ENCODE assay signal across 15 cellular contexts in the genomic region with DNA sequence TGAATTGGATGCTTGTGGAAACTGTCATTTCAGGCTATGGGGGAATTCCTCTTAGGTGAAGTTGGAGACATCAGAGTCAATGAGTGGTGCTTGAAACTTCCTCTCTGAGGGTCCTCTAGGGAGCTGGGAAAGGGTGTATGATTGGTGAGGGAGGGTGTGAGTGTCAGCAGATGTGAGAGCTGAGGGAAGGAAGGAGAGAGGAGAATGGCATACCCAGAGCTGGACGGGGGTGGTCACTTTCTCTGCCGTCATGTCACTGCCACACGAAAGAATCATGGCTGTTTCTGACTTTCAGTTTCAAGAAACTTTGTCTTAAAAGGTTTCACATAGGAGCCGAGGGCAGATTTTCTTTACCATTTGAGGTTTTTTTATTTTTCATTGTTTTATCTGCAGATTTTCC. TPM values are rescaled to one million over a fixed set of nuclear protein-coding genes. Genes with fewer than 3 reads are reported as not detected.
DNase-seq lines count a peak whose midpoint lies in the region; ATAC-seq, FAIRE-seq and TF ChIP-seq lines count a peak whose summit lies in the region.
"Had no signal": no experiment of that assay in that cellular context is flagged by ENCODE, and none has a peak within 500 bp of the region (broad histone marks: within the 10 kb centered on the region; RNA-seq: fewer than 3 reads in every experiment).

No MANE protein-coding gene starts in this region.

- no peaks in the 10 kb centered on the region for H3K27me3 Mint-ChIP-seq in activated naive CD4-positive, alpha-beta T cell treated with anti-CD3 and anti-CD28 coated beads, Interleukin-2, amount 50 U/mL, for 24 hours
- H3K27me3 Mint-ChIP-seq in H9 (ENCODE audit: low read depth): no peaks in the 10 kb centered on the region; the same call in 1 of the 2 replicates
- H3K27me3 Mint-ChIP-seq in T-helper 17 cell: no peaks in the 10 kb centered on the region
- no peaks in the 10 kb centered on the region for H3K27me3 Mint-ChIP-seq in stimulated activated memory B cell treated with anti-CD40 and anti-IgM and Interleukin-4, amounts not matched to agents 10 μg/mL and 1 μg/mL and 100 μg/mL, for 72 hours
- H3K27me3 Mint-ChIP-seq in HFFc6 (ENCODE audit: insufficient read depth): peaks cover 2% of the 10 kb centered on the region; the same call in 1 of the 2 replicates
- H3K27me3 Mint-ChIP-seq: brain had no signal

- no peak overlapping the region for H4K91ac ChIP-seq in H9 (ENCODE audit: insufficient read length, low read depth, low read length)

- no peaks in the 10 kb centered on the region for H3K23me2 ChIP-seq in H9 (ENCODE audit: insufficient read length, low read depth, low read length, poor library complexity, severe bottlenecking)

- FAIRE-seq in kidney (lab: Jason Lieb, UNC): no peak

- no peak for DNase-seq in activated naive CD4-positive, alpha-beta T cell (lab: John Stamatoyannopoulos, UW)
- no peak for DNase-seq in H9
- no peak for DNase-seq in T-helper 17 cell
- DNase-seq in kidney: no peak
- no peak for DNase-seq in heart left ventricle
- DNase-seq in HFFc6: no peak
- DNase-seq: DND-41; HCEC 1CT; NCI-H446 treated with DMSO at 0.1 percent for 48 hours; stimulated activated CD4-positive, alpha-beta T cell treated with anti-CD3 and anti-CD28 coated beads, Interleukin-12 subunit alpha, Interleukin-12 subunit beta, amount 100 ng/mL, for 4 hours had no signal

- H3K27ac ChIP-seq in H9 (ENCODE audit: insufficient read length, low read depth, low read length): no peak overlapping the region
- no peak overlapping the region for H3K27ac ChIP-seq in kidney (ENCODE audit: low read depth in 2 of 2, low read length in 2 of 2)
- no peak overlapping the region for H3K27ac ChIP-seq in heart left ventricle
- H3K27ac ChIP-seq: hepatocyte had no signal

- H2BK120ac ChIP-seq in H9 (ENCODE audit: low read depth, low read length, poor library complexity, severe bottlenecking): no peak overlapping the region

- no peak overlapping the region for H2AK5ac ChIP-seq in H9 (ENCODE audit: insufficient read length, low read length)

- H3K9me3 ChIP-seq in H9 (ENCODE audit: control insufficient read depth, low read depth, low read length): no peaks in the 10 kb centered on the region
- H3K9me3 ChIP-seq in T-helper 17 cell (ENCODE audit: control insufficient read depth, low read length, poor library complexity, severe bottlenecking): no peaks in the 10 kb centered on the region
- no peaks in the 10 kb centered on the region for H3K9me3 ChIP-seq in kidney (ENCODE audit: control insufficient read depth in 1 of 2, low read length in 2 of 2)
- no peaks in the 10 kb centered on the region for H3K9me3 ChIP-seq in heart left ventricle

- H3K9ac ChIP-seq in H9 (ENCODE audit: extremely low read depth, insufficient read length, low read length) (no peak overlapping the region), kidney (ENCODE audit: low read length in 2 of 2) (no peak overlapping the region)

- H3K4ac ChIP-seq in H9 (ENCODE audit: low read depth, low read length): no peak overlapping the region

- H3K4me3 ChIP-seq in kidney (ENCODE audit: low read length in 2 of 2): no peak overlapping the region
- H3K4me3 ChIP-seq in heart left ventricle: no peak overlapping the region
- H3K4me3 ChIP-seq: hepatocyte, lung had no signal

- H3K14ac ChIP-seq in H9 (ENCODE audit: insufficient read depth, low read length): no peak overlapping the region

- no peaks in the 10 kb centered on the region for H3K27me3 ChIP-seq in H9 (ENCODE audit: insufficient read depth, low read length)
- H3K27me3 ChIP-seq in heart left ventricle: no peaks in the 10 kb centered on the region
- H3K27me3 ChIP-seq: hepatocyte had no signal

- peaks cover 26% of the 10 kb centered on the region for H3K36me3 Mint-ChIP-seq in activated naive CD4-positive, alpha-beta T cell treated with anti-CD3 and anti-CD28 coated beads, Interleukin-2, amount 50 U/mL, for 24 hours
- H3K36me3 Mint-ChIP-seq in H9 (ENCODE audit: insufficient read depth in 1 of 3, low read depth in 3 of 3): peaks cover 5 to 36% (median 27%) of the 10 kb centered on the region in 3 experiments; a peak in 6 of 7 replicates
- peaks cover 2% of the 10 kb centered on the region for H3K36me3 Mint-ChIP-seq in T-helper 17 cell (ENCODE audit: low read depth)
- peaks cover 45% of the 10 kb centered on the region for H3K36me3 Mint-ChIP-seq in stimulated activated memory B cell treated with anti-CD40 and anti-IgM and Interleukin-4, amounts not matched to agents 10 μg/mL and 1 μg/mL and 100 μg/mL, for 72 hours
- H3K36me3 Mint-ChIP-seq in HFFc6 (ENCODE audit: low read depth): peaks cover 39% of the 10 kb centered on the region

- no peaks in the 10 kb centered on the region for H3K79me2 ChIP-seq in H9 (ENCODE audit: insufficient read depth, low read length)
- H3K79me2 ChIP-seq: hepatocyte had no signal

- H3K27ac Mint-ChIP-seq in activated naive CD4-positive, alpha-beta T cell treated with anti-CD3 and anti-CD28 coated beads, Interleukin-2, amount 50 U/mL, for 24 hours: peak overlapping the region; percentile 26
- H3K27ac Mint-ChIP-seq in H9: peak overlapping the region in 2 of 3 experiments; percentile 44 to 52; a peak in 4 of 7 replicates
- peak overlapping the region; percentile 85 for H3K27ac Mint-ChIP-seq in T-helper 17 cell
- H3K27ac Mint-ChIP-seq in stimulated activated memory B cell treated with anti-CD40 and anti-IgM and Interleukin-4, amounts not matched to agents 10 μg/mL and 1 μg/mL and 100 μg/mL, for 72 hours: peak overlapping the region; percentile 10
- no peak overlapping the region; the same call in 1 of the 2 replicates for H3K27ac Mint-ChIP-seq in HFFc6
- H3K27ac Mint-ChIP-seq: brain had no signal

- no peaks in the 10 kb centered on the region for H3K79me1 ChIP-seq in H9 (ENCODE audit: insufficient read depth, low read depth, low read length, poor library complexity, severe bottlenecking)

- no peak overlapping the region for H2BK15ac ChIP-seq in H9 (ENCODE audit: low read depth, low read length)

- H3K18ac ChIP-seq in H9 (ENCODE audit: insufficient read length, low read depth, low read length): no peak overlapping the region

- H4K20me1 ChIP-seq in H9 (ENCODE audit: control insufficient read depth, insufficient read depth, insufficient read length): no peaks in the 10 kb centered on the region

- no CpG with 5 or more reads among the region's 4 CpGs for WGBS in H9 (ENCODE audit: extremely low coverage, insufficient read length, low lambda C conversion rate)
- WGBS in heart left ventricle, 4 donors: 80 to 91% (median 88%) methylated on average over 4 of the region's 4 CpGs

- intact Hi-C loops in kidney (cut with DNase I) (no loop called here), heart left ventricle (cut with DNase I) (no loop called here)

- no peak overlapping the region for H4K8ac ChIP-seq in H9 (replicated peaks; ENCODE audit: insufficient read length, low read depth, low read length)

- H2BK12ac ChIP-seq in H9 (ENCODE audit: insufficient read length, low read depth, low read length): no peak overlapping the region

- H3K23ac ChIP-seq in H9 (ENCODE audit: insufficient read length, low read depth, low read length): no peak overlapping the region

- no peak overlapping the region for H2BK5ac ChIP-seq in H9 (ENCODE audit: insufficient read length, low read length)

- no peak overlapping the region for H4K5ac ChIP-seq in H9 (ENCODE audit: insufficient read length, low read depth, low read length)

- H3K56ac ChIP-seq in H9 (ENCODE audit: insufficient read length, low read depth, low read length): no peak overlapping the region

- no peak overlapping the region for H2AFZ ChIP-seq in H9 (ENCODE audit: low read length)
- H2AFZ ChIP-seq: hepatocyte had no signal

- no peak overlapping the region for H3K4me3 Mint-ChIP-seq in activated naive CD4-positive, alpha-beta T cell treated with anti-CD3 and anti-CD28 coated beads, Interleukin-2, amount 50 U/mL, for 24 hours
- H3K4me3 Mint-ChIP-seq in H9 (no peak overlapping the region), T-helper 17 cell (peak overlapping the region; percentile 68), HFFc6 (no peak overlapping the region)
- H3K4me3 Mint-ChIP-seq in stimulated activated memory B cell treated with anti-CD40 and anti-IgM and Interleukin-4, amounts not matched to agents 10 μg/mL and 1 μg/mL and 100 μg/mL, for 72 hours: peak overlapping the region; percentile 16
- H3K4me3 Mint-ChIP-seq: brain had no signal

- no peaks in the 10 kb centered on the region for H3K4me1 ChIP-seq in H9 (ENCODE audit: insufficient read depth, low read length)
- no peaks in the 10 kb centered on the region for H3K4me1 ChIP-seq in kidney (ENCODE audit: control insufficient read depth in 1 of 2, insufficient read depth in 1 of 2, low read depth in 1 of 2, low read length in 2 of 2)
- peaks cover 0 to 15% (median 0%) of the 10 kb centered on the region in 12 donors for H3K4me1 ChIP-seq in heart left ventricle

- no peaks in the 10 kb centered on the region for H3K9me3 Mint-ChIP-seq in activated naive CD4-positive, alpha-beta T cell treated with anti-CD3 and anti-CD28 coated beads, Interleukin-2, amount 50 U/mL, for 24 hours
- H3K9me3 Mint-ChIP-seq in H9: peaks cover 0 to under 1% of the 10 kb centered on the region in 2 experiments; a peak in 1 of 5 replicates
- H3K9me3 Mint-ChIP-seq in stimulated activated memory B cell treated with anti-CD40 and anti-IgM and Interleukin-4, amounts not matched to agents 10 μg/mL and 1 μg/mL and 100 μg/mL, for 72 hours: peaks cover 3% of the 10 kb centered on the region
- H3K9me3 Mint-ChIP-seq in HFFc6: no peaks in the 10 kb centered on the region
- H3K9me3 Mint-ChIP-seq: brain had no signal

- TF ChIP-seq CTCF in H9 (conservative IDR thresholded peaks at IDR 0.05) (no peak), kidney (IDR thresholded peaks at IDR 0.05; ENCODE audit: borderline replicate concordance, extremely low read depth, insufficient read depth) (no peak), heart left ventricle (IDR thresholded peaks at IDR 0.05) (no peak), HFFc6 (IDR thresholded peaks at IDR 0.05) (no peak)

- H3K36me3 ChIP-seq in kidney (ENCODE audit: control insufficient read depth in 1 of 2, insufficient read depth in 2 of 2, low read length in 2 of 2) (peaks cover 0 to 26% of the 10 kb centered on the region in 2 donors), heart left ventricle (peaks cover 0 to 86% (median 69%) of the 10 kb centered on the region in 9 donors)

- H2BK20ac ChIP-seq in H9 (ENCODE audit: low read depth, low read length, poor library complexity, severe bottlenecking): no peak overlapping the region

- H3T11ph ChIP-seq in H9 (ENCODE audit: low read length): no peak overlapping the region

- ATAC-seq in T-helper 17 cell (peak; percentile 24), heart left ventricle (no peak)
- ATAC-seq in stimulated activated memory B cell treated with anti-CD40 and anti-IgM and Interleukin-4, amounts not matched to agents 10 μg/mL and 1 μg/mL and 100 μg/mL, for 72 hours: no peak

- H3K4me2 ChIP-seq in H9 (ENCODE audit: insufficient read depth, insufficient read length, low read length): no peak overlapping the region
- H3K4me2 ChIP-seq: hepatocyte had no signal

- TF ChIP-seq POLR2A in heart left ventricle (IDR thresholded peaks at IDR 0.05): no peak

- H3K4me1 Mint-ChIP-seq in activated naive CD4-positive, alpha-beta T cell treated with anti-CD3 and anti-CD28 coated beads, Interleukin-2, amount 50 U/mL, for 24 hours: peaks cover 5% of the 10 kb centered on the region
- H3K4me1 Mint-ChIP-seq in H9: no peaks in the 10 kb centered on the region
- H3K4me1 Mint-ChIP-seq in T-helper 17 cell: peaks cover 15% of the 10 kb centered on the region
- H3K4me1 Mint-ChIP-seq in stimulated activated memory B cell treated with anti-CD40 and anti-IgM and Interleukin-4, amounts not matched to agents 10 μg/mL and 1 μg/mL and 100 μg/mL, for 72 hours: peaks cover 60% of the 10 kb centered on the region
- H3K4me1 Mint-ChIP-seq in HFFc6 (ENCODE audit: low read depth): peaks cover 27% of the 10 kb centered on the region
- H3K4me1 Mint-ChIP-seq: brain had no signal

RNA-seq across cellular contexts. Expression of gene DEK, which starts 50.3 kb away (rescaled TPM):
- total RNA-seq in H9 (2021): 216 and 217 TPM in 2 replicates
- 10 to 100 TPM; 70.5 to 73.1 TPM for total RNA-seq in T-helper 17 cell
- total RNA-seq in kidney: 67.2 TPM
- polyA plus RNA-seq in kidney (ENCODE audit: insufficient read depth, low read depth, low replicate concordance): 23.7 TPM
- 10 to 100 TPM; 41.3 to 83.0 (median 64.7) TPM for total RNA-seq in heart left ventricle
- polyA plus RNA-seq in heart left ventricle: 10 to 100 TPM; 20.9 to 47.2 TPM
- 100 to 1,000 TPM in 5 of 6 experiments, 10 to 100 TPM in 1; 76.7 to 144 (median 132) TPM for total RNA-seq in HFFc6 (2021; fragmentation: NEBNext Ultra II Directional; extraction: Animal tissue kit (Norgen Biotek cat#: 25700))

RNA-seq across cellular contexts. Expression of gene KDM1B, which starts 58.8 kb away (rescaled TPM):
- total RNA-seq in H9 (2021) (5.2 and 5.4 TPM in 2 replicates), T-helper 17 cell (1 to 10 TPM; 8.4 to 8.7 TPM), kidney (20.5 TPM), heart left ventricle (10 to 100 TPM; 10.0 to 21.8 (median 15.8) TPM)
- polyA plus RNA-seq in kidney (ENCODE audit: insufficient read depth, low read depth, low replicate concordance) (3.9 TPM), heart left ventricle (10 to 100 TPM in 1 of 2 donors, 1 to 10 TPM in 1; 2.1 to 13.6 TPM)
- total RNA-seq in HFFc6 (2021; fragmentation: NEBNext Ultra II Directional; extraction: Animal tissue kit (Norgen Biotek cat#: 25700)): 10 to 100 TPM; 17.4 to 20.9 (median 19.1) TPM

RNA-seq across cellular contexts. Expression of gene TPMT, which starts 59.1 kb away (rescaled TPM):
- total RNA-seq in H9 (2021) (13.0 and 13.3 TPM in 2 replicates), T-helper 17 cell (1 to 10 TPM; 4.4 to 6.1 TPM), kidney (21.8 TPM), heart left ventricle (10 to 100 TPM in 8 of 9 donors, 1 to 10 TPM in 1; 7.1 to 15.0 (median 13.7) TPM)
- polyA plus RNA-seq in kidney (ENCODE audit: insufficient read depth, low read depth, low replicate concordance) (67.8 TPM), heart left ventricle (10 to 100 TPM; 13.2 to 22.5 TPM)
- 10 to 100 TPM; 15.5 to 23.1 (median 21.2) TPM for total RNA-seq in HFFc6 (2021; fragmentation: NEBNext Ultra II Directional; extraction: Animal tissue kit (Norgen Biotek cat#: 25700))

Comparison
In these comparisons a context has a peak if more than half of its experiments do, and no peak if none do; other contexts are left out.
1. H3K4me3 Mint-ChIP-seq: peak in T-helper 17 cell (single experiment) and stimulated activated memory B cell treated with anti-CD40 and anti-IgM and Interleukin-4, amounts not matched to agents 10 μg/mL and 1 μg/mL and 100 μg/mL, for 72 hours (single experiment); none in activated naive CD4-positive, alpha-beta T cell treated with anti-CD3 and anti-CD28 coated beads, Interleukin-2, amount 50 U/mL, for 24 hours (single experiment), H9 (0 of 2) and HFFc6 (single experiment).